Comparison of ENCODE assay signal across 31 cellular contexts in the genomic region with DNA sequence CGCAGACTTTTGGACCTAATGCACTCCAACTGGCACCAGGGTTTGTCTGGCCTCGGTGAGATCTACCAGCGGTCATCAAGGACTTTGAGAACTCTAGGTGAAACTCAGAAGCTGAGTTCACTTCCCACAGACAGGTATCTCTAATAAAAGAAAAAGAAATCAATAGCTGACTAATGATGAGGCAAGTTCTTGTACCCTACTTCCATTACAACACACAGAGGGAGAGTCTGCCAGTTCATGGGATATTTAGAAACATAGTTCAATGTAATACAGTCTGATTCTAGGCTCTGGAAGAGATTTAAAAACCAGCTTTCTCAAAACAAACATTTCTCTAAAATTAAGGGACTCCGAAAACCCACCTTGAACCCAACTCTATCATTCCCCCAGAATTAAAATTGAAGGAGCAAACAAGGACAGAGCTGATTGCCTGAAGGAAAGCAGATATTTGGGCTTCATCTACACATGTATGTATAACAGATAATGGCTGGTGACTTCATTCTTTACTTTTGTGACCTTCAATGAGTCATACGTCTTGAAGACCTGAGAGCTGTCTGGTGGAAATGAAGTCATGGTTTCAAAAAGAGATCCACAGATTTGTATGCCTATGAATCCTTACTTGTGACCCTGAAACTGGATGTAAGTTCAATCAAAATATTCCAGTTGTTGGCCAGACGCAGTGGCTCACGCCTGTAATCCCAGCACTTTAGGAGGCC. TPM values are rescaled to one million over a fixed set of nuclear protein-coding genes. Genes with fewer than 3 reads are reported as not detected.
"Had no signal": no experiment of that assay in that cellular context is flagged by ENCODE, and none has a peak within 500 bp of the region (broad histone marks: within the 10 kb centered on the region; RNA-seq: fewer than 3 reads in every experiment).

No MANE protein-coding gene starts in this region.

- H3K9me3 ChIP-seq: Peyer's patch had no signal

- H3K27ac ChIP-seq: Peyer's patch had no signal

- DNase-seq: activated CD4-positive, alpha-beta T cell treated with anti-CD3 and anti-CD28 coated beads for 48 hours; activated CD4-positive, alpha-beta T cell treated with anti-CD3 and anti-CD28 coated beads, Interleukin-2, amount 50 U/mL, for 4 hours; activated CD4-positive, CD25-positive, alpha-beta regulatory T cell treated with anti-CD3 and anti-CD28 coated beads, Interleukin-2, amount 50 U/mL, for 72 hours; activated CD8-positive, alpha-beta memory T cell treated with anti-CD3 and anti-CD28 coated beads, Interleukin-2, amount 50 U/mL, for 48 hours; activated CD8-positive, alpha-beta T cell treated with anti-CD3 and anti-CD28 coated beads, Interleukin-2, amount 10 ng/mL, durations not matched to agents 7 days and 5 days; activated effector memory CD4-positive, alpha-beta T cell treated with Interleukin-2 at 50 U/mL for 16 hours; activated naive CD4-positive, alpha-beta T cell; activated naive CD8-positive, alpha-beta T cell treated with anti-CD3 and anti-CD28 coated beads, Interleukin-2, amount 50 U/mL, for 24 hours; activated T-cell treated with anti-CD3 and anti-CD28 coated beads, Interleukin-2, amount 50 U/mL, for 1 hour; amniotic stem cell; central memory CD4-positive, alpha-beta T cell; Kasumi-1; KBM-7; NCI-H1092; NCI-H1417 treated with DMSO at 0.1 percent for 48 hours; NCI-H1694; NCI-H2029; NCI-H2107; NCI-H2171 treated with DMSO at 0.1 percent for 48 hours; NCI-H226; NCI-H510A; NCI-H526 treated with DMSO at 0.1 percent for 48 hours; NK-92 treated with Interleukin-12 subunit alpha and Interleukin-12 subunit beta, amount 100 ng/mL, for 24 hours; Peyer's patch; SHP77 treated with DMSO at 0.1 percent for 48 hours had no signal

- H3K36me3 Mint-ChIP-seq: activated naive CD4-positive, alpha-beta T cell treated with anti-CD3 and anti-CD28 coated beads, Interleukin-2, amount 50 U/mL, for 24 hours; WTC11 had no signal

- H3K27ac Mint-ChIP-seq: activated CD8-positive, alpha-beta T cell treated with anti-CD3 and anti-CD28 coated beads, Interleukin-2, amount 10 ng/mL, durations not matched to agents 7 days and 5 days; activated naive CD4-positive, alpha-beta T cell treated with anti-CD3 and anti-CD28 coated beads, Interleukin-2, amount 50 U/mL, for 24 hours; activated naive CD8-positive, alpha-beta T cell treated with anti-CD3 and anti-CD28 coated beads, Interleukin-2, amount 50 U/mL, for 24 hours; T-helper 1 cell treated with Interleukin-12 subunit alpha and Interleukin-12 subunit beta and Interleukin-4 antibody, amounts not matched to agents 30 μg/mL and 1 μg/mL, for 36 hours; WTC11 had no signal

- H3K4me1 Mint-ChIP-seq: activated naive CD4-positive, alpha-beta T cell treated with anti-CD3 and anti-CD28 coated beads, Interleukin-2, amount 50 U/mL, for 24 hours; activated naive CD8-positive, alpha-beta T cell treated with anti-CD3 and anti-CD28 coated beads, Interleukin-2, amount 50 U/mL, for 24 hours; WTC11 had no signal

- ATAC-seq: activated CD8-positive, alpha-beta T cell treated with anti-CD3 and anti-CD28 coated beads, Interleukin-2, amount 10 ng/mL, durations not matched to agents 7 days and 5 days; activated naive CD8-positive, alpha-beta T cell treated with anti-CD3 and anti-CD28 coated beads, Interleukin-2, amount 50 U/mL, for 24 hours; WTC11 had no signal

- H3K9me3 Mint-ChIP-seq: activated naive CD8-positive, alpha-beta T cell treated with anti-CD3 and anti-CD28 coated beads, Interleukin-2, amount 50 U/mL, for 24 hours; T-helper 1 cell treated with Interleukin-12 subunit alpha and Interleukin-12 subunit beta and Interleukin-4 antibody, amounts not matched to agents 30 μg/mL and 1 μg/mL, for 36 hours had no signal

- H3K4me3 Mint-ChIP-seq: activated CD8-positive, alpha-beta T cell treated with anti-CD3 and anti-CD28 coated beads, Interleukin-2, amount 10 ng/mL, durations not matched to agents 7 days and 5 days; activated naive CD4-positive, alpha-beta T cell treated with anti-CD3 and anti-CD28 coated beads, Interleukin-2, amount 50 U/mL, for 24 hours; activated naive CD8-positive, alpha-beta T cell treated with anti-CD3 and anti-CD28 coated beads, Interleukin-2, amount 50 U/mL, for 24 hours; T-helper 1 cell treated with Interleukin-12 subunit alpha and Interleukin-12 subunit beta and Interleukin-4 antibody, amounts not matched to agents 30 μg/mL and 1 μg/mL, for 36 hours; WTC11 had no signal

- H3K4me3 ChIP-seq: Peyer's patch had no signal

- H3K36me3 ChIP-seq: Peyer's patch had no signal

- H3K27me3 ChIP-seq: Peyer's patch had no signal

RNA-seq across cellular contexts. Expression of a gene that starts 2.7 kb away (rescaled TPM):
- total RNA-seq: activated CD8-positive, alpha-beta T cell treated with anti-CD3 and anti-CD28 coated beads, Interleukin-2, amount 10 ng/mL, durations not matched to agents 7 days and 5 days; chondrocyte; M059J; Peyer's patch; SK-MEL-5 had no signal

RNA-seq across cellular contexts. Expression of a gene that starts 32.7 kb away (rescaled TPM):
- total RNA-seq: activated CD8-positive, alpha-beta T cell treated with anti-CD3 and anti-CD28 coated beads, Interleukin-2, amount 10 ng/mL, durations not matched to agents 7 days and 5 days; chondrocyte; M059J had no signal

RNA-seq across cellular contexts. Expression of a gene that starts 42.3 kb away (rescaled TPM):
- total RNA-seq: activated CD8-positive, alpha-beta T cell treated with anti-CD3 and anti-CD28 coated beads, Interleukin-2, amount 10 ng/mL, durations not matched to agents 7 days and 5 days; chondrocyte; M059J; Peyer's patch; SK-MEL-5 had no signal
